25 cellular contexts compared by ENCODE assay signal in the genomic region with DNA sequence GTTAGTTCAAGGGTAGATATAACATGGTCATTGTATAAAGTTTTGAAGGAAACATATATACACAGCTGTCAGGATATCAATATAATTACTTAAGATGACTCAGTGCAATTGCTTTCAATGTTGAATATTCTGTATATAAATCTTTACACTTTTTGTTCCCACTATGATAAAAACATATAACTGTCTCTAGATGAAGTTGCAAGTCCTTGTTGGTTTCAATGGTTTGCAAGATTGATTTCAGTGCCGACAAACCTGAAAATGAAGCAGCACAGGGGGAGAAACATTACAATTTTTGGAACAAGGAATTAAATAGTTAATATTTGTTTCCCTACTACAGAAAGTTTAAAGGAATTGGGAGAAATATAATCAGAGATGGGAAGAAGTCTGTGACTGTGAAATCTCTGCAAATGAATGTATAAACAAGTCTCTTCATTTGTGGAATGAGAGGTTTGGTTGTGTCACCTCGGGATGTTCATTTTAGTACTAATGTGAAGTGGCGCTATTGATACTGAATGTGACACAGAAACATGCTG. TPM values are rescaled to one million over a fixed set of nuclear protein-coding genes. Genes with fewer than 3 reads are reported as not detected.
DNase-seq lines count a peak whose midpoint lies in the region; ATAC-seq, FAIRE-seq and TF ChIP-seq lines count a peak whose summit lies in the region.
"Had no signal": no experiment of that assay in that cellular context is flagged by ENCODE, and none has a peak within 500 bp of the region (broad histone marks: within the 10 kb centered on the region; RNA-seq: fewer than 3 reads in every experiment).

No MANE protein-coding gene starts in this region.

- no peaks in the 10 kb centered on the region for H3K4me1 ChIP-seq in CD8-positive, alpha-beta memory T cell (ENCODE audit: insufficient read depth, low read length)
- H3K4me1 ChIP-seq in K562 (replicated peaks in 1 of 2; ENCODE audit: control insufficient read depth in 2 of 2, insufficient read depth in 2 of 2, low read length in 2 of 2) (peaks cover 12 to 17% of the 10 kb centered on the region in 2 experiments; a peak in 4 of 5 replicates), hepatocyte (ENCODE audit: insufficient read depth) (no peaks in the 10 kb centered on the region)
- H3K4me1 ChIP-seq: BE2C, BLaER1, Caco-2 had no signal

- H3K27ac ChIP-seq in CD8-positive, alpha-beta memory T cell (ENCODE audit: low read depth, low read length), result peak overlapping the region; percentile 43
- H3K27ac ChIP-seq in K562 (ENCODE audit: extremely low read depth, low read depth, low read length) (peak overlapping the region; percentile 35; the same call in 2 of the 3 replicates), hepatocyte (peak overlapping the region; percentile 22)
- H3K27ac ChIP-seq: BLaER1 had no signal

- no peak for TF ChIP-seq POLR2A in K562 (conservative IDR thresholded peaks at IDR 0.05)

- H3K36me3 Mint-ChIP-seq in CD8-positive, alpha-beta memory T cell, result no peaks in the 10 kb centered on the region
- H3K36me3 Mint-ChIP-seq in progenitor cell of endocrine pancreas (ENCODE audit: insufficient read depth), result peaks cover 4% of the 10 kb centered on the region
- H3K36me3 Mint-ChIP-seq: CD14-positive monocyte; CD4-positive, alpha-beta memory T cell; CD4-positive, CD25-positive, alpha-beta regulatory T cell had no signal

- no peak for TF ChIP-seq CTCF in K562 (IDR thresholded peaks at IDR 0.05 in 2 of 3, conservative IDR thresholded peaks at IDR 0.05 in 1 of 3; ENCODE audit: insufficient read depth in 2 of 3, low read depth in 1 of 3, low read length in 3 of 3)
- TF ChIP-seq CTCF in hepatocyte (IDR thresholded peaks at IDR 0.05; ENCODE audit: poor library complexity), result no peak
- no peak for TF ChIP-seq CTCF in progenitor cell of endocrine pancreas (IDR thresholded peaks at IDR 0.05; ENCODE audit: unreplicated experiment)

- H3K9me3 ChIP-seq in CD8-positive, alpha-beta memory T cell (ENCODE audit: low read length), result no peaks in the 10 kb centered on the region
- H3K9me3 ChIP-seq in K562 (replicated peaks; ENCODE audit: control insufficient read depth, insufficient read depth, low read depth, low read length) (0 out of 2 replicates have a peak, but pooled peaks cover 2% of the 10 kb centered on the region), hepatocyte (ENCODE audit: low read depth) (no peaks in the 10 kb centered on the region)
- H3K9me3 ChIP-seq: BE2C, BLaER1, Caco-2 had no signal

- H3K4me3 ChIP-seq in CD8-positive, alpha-beta memory T cell (ENCODE audit: low read length), result no peak overlapping the region
- H3K4me3 ChIP-seq in K562 (no peak overlapping the region), hepatocyte (no peak overlapping the region)
- H3K4me3 ChIP-seq: BLaER1 had no signal

- no TSS peak for BruUV-seq in K562 (replicated peaks; lab: Mats Ljungman, UMichigan)

- no peak overlapping the region for H3K9ac ChIP-seq in K562 (ENCODE audit: insufficient read depth in 1 of 2, low read depth in 2 of 2, low read length in 2 of 2)
- H3K9ac ChIP-seq: BLaER1 had no signal

- FAIRE-seq in K562 (lab: Jason Lieb, UNC), result no peak
- FAIRE-seq: A204.1, D721Med, G401.6, GM12891 had no signal

- no peaks in the 10 kb centered on the region for H4K20me1 ChIP-seq in K562 (replicated peaks; ENCODE audit: control insufficient read depth, insufficient read depth, low read length)
- H4K20me1 ChIP-seq in hepatocyte (ENCODE audit: insufficient read depth, poor library complexity, severe bottlenecking), result no peaks in the 10 kb centered on the region
- H4K20me1 ChIP-seq: BLaER1 had no signal

- H3K79me2 ChIP-seq in K562 (ENCODE audit: control insufficient read depth, insufficient read depth, low read length) (no peaks in the 10 kb centered on the region), hepatocyte (no peaks in the 10 kb centered on the region)

- no peak for DNase-seq in CD8-positive, alpha-beta memory T cell
- DNase-seq in K562 (ENCODE audit: extremely low read depth in 1 of 4, low spot score in 3 of 4) (no peak), hepatocyte (ENCODE audit: low spot score) (no peak), progenitor cell of endocrine pancreas (ENCODE audit: low spot score, unreplicated experiment) (no peak), NCI-H526 treated with DMSO at 0.1 percent for 48 hours (lab: John Stamatoyannopoulos, UW) (no peak), NCI-H2081 treated with DMSO at 0.1 percent for 48 hours (lab: John Stamatoyannopoulos, UW) (no peak), amniotic stem cell (lab: John Stamatoyannopoulos, UW) (no peak)
- DNase-seq: 8988T; ACHN; BE2C; C1 segment of cervical spinal cord; Caco-2; Calu3; CD4-positive, alpha-beta memory T cell; CD4-positive, CD25-positive, alpha-beta regulatory T cell; DMS79 treated with DMSO at 0.1 percent for 48 hours; GF-D8 had no signal

- no peak for TF ChIP-seq RAD21 in K562 (CRISPR knock-in tag; conservative IDR thresholded peaks at IDR 0.05 in 1 of 2, IDR thresholded peaks at IDR 0.05 in 1 of 2)

- H3K27me3 Mint-ChIP-seq in CD8-positive, alpha-beta memory T cell, result peaks cover 12 to 46% of the 10 kb centered on the region in 2 donors
- no peaks in the 10 kb centered on the region for H3K27me3 Mint-ChIP-seq in progenitor cell of endocrine pancreas

- H3K9me1 ChIP-seq in K562 (ENCODE audit: control insufficient read depth, insufficient read depth, low read length), result no peaks in the 10 kb centered on the region

- H3K4me2 ChIP-seq in K562 (ENCODE audit: insufficient read depth, low read length) (no peak overlapping the region), hepatocyte (peak overlapping the region; percentile 25)
- H3K4me2 ChIP-seq: BLaER1 had no signal

- no peak overlapping the region for H3K4me3 Mint-ChIP-seq in CD8-positive, alpha-beta memory T cell
- no peak overlapping the region for H3K4me3 Mint-ChIP-seq in progenitor cell of endocrine pancreas (ENCODE audit: low read depth)
- H3K4me3 Mint-ChIP-seq: CD14-positive monocyte; CD4-positive, alpha-beta memory T cell; CD4-positive, CD25-positive, alpha-beta regulatory T cell had no signal

- no peaks in the 10 kb centered on the region for H3K9me2 ChIP-seq in hepatocyte (replicated peaks; ENCODE audit: insufficient read depth)

- no peak overlapping the region for H3K27ac Mint-ChIP-seq in CD8-positive, alpha-beta memory T cell
- H3K27ac Mint-ChIP-seq in progenitor cell of endocrine pancreas, result peak overlapping the region; percentile 95
- H3K27ac Mint-ChIP-seq: CD14-positive monocyte; CD4-positive, alpha-beta memory T cell; CD4-positive, CD25-positive, alpha-beta regulatory T cell had no signal

- H3K27me3 ChIP-seq in CD8-positive, alpha-beta memory T cell (ENCODE audit: insufficient read depth, low read length, poor library complexity, severe bottlenecking), result no peaks in the 10 kb centered on the region
- H3K27me3 ChIP-seq in K562 (ENCODE audit: control insufficient read depth in 2 of 2, insufficient read depth in 2 of 2, low read length in 2 of 2), result no peaks in the 10 kb centered on the region
- H3K27me3 ChIP-seq in hepatocyte, result no peaks in the 10 kb centered on the region
- H3K27me3 ChIP-seq: BLaER1 had no signal

- peak; percentile 15; the same call in 1 of the 2 replicates for TF ChIP-seq EP300 in K562 (IDR thresholded peaks at IDR 0.05; ENCODE audit: low read length)

- in situ Hi-C loops in K562 (cut with MboI), result no loop called here

- H3K9me3 Mint-ChIP-seq in CD8-positive, alpha-beta memory T cell, result peaks cover 0 to 7% (median 0%) of the 10 kb centered on the region in 5 donors
- peaks cover 12% of the 10 kb centered on the region for H3K9me3 Mint-ChIP-seq in progenitor cell of endocrine pancreas (ENCODE audit: low read depth)

- ATAC-seq in K562, result peak; percentile 52

- 22% methylated on average over 3 of the region's 3 CpGs for WGBS in K562 (ENCODE audit: insufficient coverage, low coverage, missing lambda C conversion rate)
- WGBS in hepatocyte (ENCODE audit: low lambda C conversion rate, missing lambda C conversion rate), result 85% methylated on average over 3 of the region's 3 CpGs

- POLR2A ChIA-PET in CD8-positive, alpha-beta memory T cell (lab: Charles Lee), result no interaction called here
- POLR2A ChIA-PET in K562 (lab: Yijun Ruan, JAX), result interaction anchor here (1.3 kb wide), 1 partner anchor 11 kb away, joined by 4 read pairs; no protein-coding TSS in a partner anchor

- no peaks in the 10 kb centered on the region for H3K4me1 Mint-ChIP-seq in CD8-positive, alpha-beta memory T cell
- peaks cover 24% of the 10 kb centered on the region for H3K4me1 Mint-ChIP-seq in progenitor cell of endocrine pancreas (ENCODE audit: low read depth)
- H3K4me1 Mint-ChIP-seq: CD14-positive monocyte; CD4-positive, alpha-beta memory T cell; CD4-positive, CD25-positive, alpha-beta regulatory T cell had no signal

- CTCF ChIA-PET in CD8-positive, alpha-beta memory T cell (lab: Charles Lee), result no interaction called here
- CTCF ChIA-PET in K562 (lab: Yijun Ruan, JAX; ENCODE audit: low intra/inter-chr PET ratio), result no interaction called here

- H3K36me3 ChIP-seq in CD8-positive, alpha-beta memory T cell (ENCODE audit: insufficient read depth, low read length), result no peaks in the 10 kb centered on the region
- no peaks in the 10 kb centered on the region for H3K36me3 ChIP-seq in K562 (ENCODE audit: control insufficient read depth, insufficient read depth, low read length)
- no peaks in the 10 kb centered on the region for H3K36me3 ChIP-seq in hepatocyte (replicated peaks; ENCODE audit: insufficient read depth, low read depth)
- H3K36me3 ChIP-seq: BE2C, BLaER1 had no signal

- H2AFZ ChIP-seq in K562 (ENCODE audit: low read depth, low read length) (peak overlapping the region; percentile 47; the same call in 1 of the 2 replicates), hepatocyte (no peak overlapping the region)

- intact Hi-C loops in K562 (cut with micrococcal nuclease), result no loop called here

RNA-seq across cellular contexts. Expression of gene OR13A1, which starts 54.1 kb away (rescaled TPM):
- not detected for total RNA-seq in CD8-positive, alpha-beta memory T cell
- polyA plus RNA-seq in CD8-positive, alpha-beta memory T cell, result 0.29 TPM
- total RNA-seq in K562 (2011; cell fraction: chromatin; rRNA removed; ENCODE audit: low replicate concordance), result not detected in 2 replicates
- not detected in 2 replicates for total RNA-seq in K562 (2011; cell fraction: nucleolus; rRNA removed)
- 0.22 TPM in 1 of 2 replicates, not detected in the other for total RNA-seq in K562 (2011; cell fraction: nucleoplasm; rRNA removed)
- not detected in 2 replicates for total RNA-seq in K562 (2014; rRNA removed)
- total RNA-seq in K562 (2014; rRNA removed; fragmentation: Illumina TruSeq; extraction: Trizol), result not detected in 2 replicates
- 0.11 TPM in 1 of 2 replicates, not detected in the other for total RNA-seq in K562 (2015; rRNA removed; fragmentation: Illumina TruSeq; extraction: Trizol)
- 0.07 and 0.13 TPM in 2 replicates for total RNA-seq in K562 (2021)
- 0.06 and 0.08 TPM in 2 replicates for polyA plus RNA-seq in K562 (2011; rRNA removed)
- polyA plus RNA-seq in K562 (2011; cell fraction: cytosol; rRNA removed), result 0.01 and 0.19 TPM in 2 replicates
- 0.17 and 0.20 TPM in 2 replicates for polyA plus RNA-seq in K562 (2011; cell fraction: nucleus; rRNA removed)
- 0.12 and 0.17 TPM in 2 replicates for polyA plus RNA-seq in K562 (2012)
- polyA plus RNA-seq in K562 (2014; fragmentation: Illumina TruSeq; extraction: Trizol), result 0.06 TPM in 1 of 2 replicates, not detected in the other
- polyA plus RNA-seq in K562 (2014; fragmentation: Nextera tagmentation; extraction: Ambion mirVana), result under 1 TPM; 0.03 to 0.10 TPM
- polyA plus RNA-seq in K562 (2014; rRNA removed), result 0.04 TPM in 1 of 2 replicates, not detected in the other
- not detected in 2 replicates for polyA minus RNA-seq in K562 (2011; rRNA and poly(A)+ RNA removed)
- polyA minus RNA-seq in K562 (2011; cell fraction: cytosol; rRNA and poly(A)+ RNA removed), result not detected in 2 replicates
- 0.13 TPM in 1 of 2 replicates, not detected in the other for polyA minus RNA-seq in K562 (2011; cell fraction: nucleus; rRNA and poly(A)+ RNA removed)
- 0.37 TPM in 1 of 2 replicates, not detected in the other for total RNA-seq in hepatocyte
- not detected in 2 replicates for polyA plus RNA-seq in hepatocyte
- 0.38 TPM in 2 replicates for total RNA-seq in progenitor cell of endocrine pancreas
- total RNA-seq: A673; Caco-2; Calu3; CD4-positive, alpha-beta memory T cell; CD4-positive, CD25-positive, alpha-beta regulatory T cell had no signal
- polyA plus RNA-seq: AG04450 had no signal
